In the genomic region with DNA sequence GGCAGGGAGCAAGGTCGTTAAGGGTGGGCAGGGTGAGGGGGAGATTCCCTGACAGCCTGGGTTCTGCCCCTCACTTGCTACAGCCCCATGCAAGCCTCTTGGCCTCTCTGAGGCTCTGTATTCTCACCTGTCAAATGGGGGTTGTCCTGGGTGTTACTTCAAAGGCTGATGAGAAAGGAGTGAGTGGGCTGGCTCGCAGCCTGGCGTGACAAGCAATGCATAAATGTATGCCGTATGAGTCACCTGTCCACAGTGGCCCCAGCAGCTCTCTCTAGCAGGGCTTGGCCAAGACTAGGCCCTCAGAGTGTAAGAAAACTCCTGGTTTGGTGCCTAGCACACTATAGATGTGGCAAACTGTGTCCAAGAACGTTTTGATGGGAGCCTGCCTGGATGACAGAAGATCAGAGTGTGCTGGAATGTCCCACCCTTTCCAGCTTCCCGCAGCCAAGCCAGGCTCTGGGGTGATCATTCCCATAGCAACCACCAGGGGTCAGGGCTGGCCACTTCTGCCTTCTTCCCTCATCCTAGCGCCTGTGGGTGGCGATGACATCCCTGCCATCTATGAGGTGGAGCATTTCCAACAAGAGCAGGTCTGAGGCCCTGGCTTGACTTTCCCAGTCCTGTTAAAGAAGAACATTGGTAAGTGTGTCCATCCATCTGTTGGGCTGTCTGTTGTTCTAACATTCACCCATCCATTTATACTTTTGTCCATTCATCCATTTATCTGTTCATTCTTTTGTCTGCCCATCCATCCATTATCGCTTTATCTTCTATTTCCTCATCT, we compare ENCODE assay signal across 8 cellular contexts. TPM values are rescaled to one million over a fixed set of nuclear protein-coding genes. Genes with fewer than 3 reads are reported as not detected.
DNase-seq lines count a peak whose midpoint lies in the region; ATAC-seq and TF ChIP-seq lines count a peak whose summit lies in the region.

No MANE protein-coding gene starts in this region.

- H3K4me3 ChIP-seq in BLaER1 (no peak overlapping the region), dorsolateral prefrontal cortex (no peak overlapping the region), lung (no peak overlapping the region)

- H3K27me3 ChIP-seq in BLaER1 (no peaks in the 10 kb centered on the region), dorsolateral prefrontal cortex (no peaks in the 10 kb centered on the region), lung (ENCODE audit: control insufficient read depth, insufficient read depth) (no peaks in the 10 kb centered on the region)

- H3K4me2 ChIP-seq in BLaER1, result peak overlapping the region; percentile 62

- DNase-seq in NCI-H510A (lab: John Stamatoyannopoulos, UW) (peak; percentile 54), dorsolateral prefrontal cortex (peak in 9 of 10 donors; percentile 55 to 78 (median 71)), lung (ENCODE audit: low spot score) (peak; percentile 73)
- DNase-seq in activated CD4-positive, alpha-beta T cell treated with anti-CD3 and anti-CD28 coated beads, Interleukin-2, amount 10 ng/mL, durations not matched to agents 7 days and 5 days, result peak; percentile 72
- peak; percentile 72 to 76 for DNase-seq in stimulated activated CD8-positive, alpha-beta memory T cell treated with anti-CD3 and anti-CD28 coated beads, Interleukin-15, amount 100 ng/mL, for 48 hours (ENCODE audit: low read depth in 2 of 2)

- peak; percentile 58 to 98 (median 92) for TF ChIP-seq CTCF in dorsolateral prefrontal cortex (IDR thresholded peaks at IDR 0.05 in 54 of 56, conservative IDR thresholded peaks at IDR 0.05 in 2 of 56; ENCODE audit: low read depth in 1 of 56, partially characterized antibody in 56 of 56)
- peak; percentile 90 for TF ChIP-seq CTCF in lung (IDR thresholded peaks at IDR 0.05; ENCODE audit: control extremely low read depth, extremely low read depth)

- peak overlapping the region; percentile 53 for H3K4me3 Mint-ChIP-seq in activated CD4-positive, alpha-beta T cell treated with anti-CD3 and anti-CD28 coated beads, Interleukin-2, amount 10 ng/mL, durations not matched to agents 7 days and 5 days

- H3K4me1 ChIP-seq in BLaER1 (peaks cover 31% of the 10 kb centered on the region), lung (ENCODE audit: control insufficient read depth in 2 of 2, insufficient read depth in 2 of 2, low read length in 2 of 2) (peaks cover 3 to 6% of the 10 kb centered on the region in 2 donors)

- peak overlapping the region; percentile 92 for H3K27ac Mint-ChIP-seq in activated CD4-positive, alpha-beta T cell treated with anti-CD3 and anti-CD28 coated beads, Interleukin-2, amount 10 ng/mL, durations not matched to agents 7 days and 5 days

- H3K36me3 Mint-ChIP-seq in activated CD4-positive, alpha-beta T cell treated with anti-CD3 and anti-CD28 coated beads, Interleukin-2, amount 10 ng/mL, durations not matched to agents 7 days and 5 days (ENCODE audit: low read depth), result peaks cover 14% of the 10 kb centered on the region

- 21 to 22% methylated on average over 9 of the region's 9 CpGs for WGBS in lung, 2 donors

- ATAC-seq in GM18909 (IDR thresholded peaks at IDR 0.05; ENCODE audit: poor library complexity, unreplicated experiment) (peak; percentile 67), HG03175 (IDR thresholded peaks at IDR 0.05; ENCODE audit: unreplicated experiment) (peak; percentile 65), lung (ENCODE audit: insufficient read depth, low FRiP score) (peak; percentile 80)

- H3K27ac ChIP-seq in BLaER1, result no peak overlapping the region
- no peak overlapping the region for H3K27ac ChIP-seq in dorsolateral prefrontal cortex
- peak overlapping the region in 1 of 2 donors; percentile 15 for H3K27ac ChIP-seq in lung (ENCODE audit: low read depth in 1 of 2, low read length in 1 of 2)

- no peaks in the 10 kb centered on the region for H3K27me3 Mint-ChIP-seq in activated CD4-positive, alpha-beta T cell treated with anti-CD3 and anti-CD28 coated beads, Interleukin-2, amount 10 ng/mL, durations not matched to agents 7 days and 5 days

- intact Hi-C loops in dorsolateral prefrontal cortex (cut with DNase I), result loop anchor here in 1 of 2 donors (2.0 to 5.0 kb wide), 2 partner anchors 58 to 131 kb away; no protein-coding TSS in a partner anchor

- POLR2A ChIA-PET in activated CD4-positive, alpha-beta T cell treated with anti-CD3 and anti-CD28 coated beads, Interleukin-2, amount 10 ng/mL, durations not matched to agents 7 days and 5 days (lab: Charles Lee), result no interaction called here

- CTCF ChIA-PET in activated CD4-positive, alpha-beta T cell treated with anti-CD3 and anti-CD28 coated beads, Interleukin-2, amount 10 ng/mL, durations not matched to agents 7 days and 5 days (lab: Charles Lee), result interaction anchor here (0.7 to 5.3 kb wide), 20 partner anchors 10 to 471 kb away, joined by 3 to 60 read pairs (median 4); partner anchors contain the start of genes ADGRG1 and KATNB1

- H3K4me1 Mint-ChIP-seq in activated CD4-positive, alpha-beta T cell treated with anti-CD3 and anti-CD28 coated beads, Interleukin-2, amount 10 ng/mL, durations not matched to agents 7 days and 5 days, result peaks cover 58% of the 10 kb centered on the region

- H3K9me3 Mint-ChIP-seq in activated CD4-positive, alpha-beta T cell treated with anti-CD3 and anti-CD28 coated beads, Interleukin-2, amount 10 ng/mL, durations not matched to agents 7 days and 5 days, result peaks cover 11% of the 10 kb centered on the region

- H3K36me3 ChIP-seq in BLaER1 (no peaks in the 10 kb centered on the region), lung (ENCODE audit: control insufficient read depth in 2 of 2, insufficient read depth in 2 of 2, low read length in 2 of 2) (no peaks in the 10 kb centered on the region)

- H3K9me3 ChIP-seq in BLaER1, result peaks cover 16% of the 10 kb centered on the region
- no peaks in the 10 kb centered on the region for H3K9me3 ChIP-seq in lung (ENCODE audit: control insufficient read depth in 2 of 2, insufficient read depth in 1 of 2, low read length in 1 of 2)

- no peak overlapping the region for H3K9ac ChIP-seq in BLaER1

- H4K20me1 ChIP-seq in BLaER1, result no peaks in the 10 kb centered on the region

RNA-seq across cellular contexts. Expression of gene ADGRG1, which starts 37.2 kb away (rescaled TPM):
- total RNA-seq in activated CD4-positive, alpha-beta T cell treated with anti-CD3 and anti-CD28 coated beads, Interleukin-2, amount 10 ng/mL, durations not matched to agents 7 days and 5 days, result 1 to 10 TPM; 2.2 to 2.9 TPM
- total RNA-seq in dorsolateral prefrontal cortex (100 to 1,000 TPM in 117 of 120 experiments, 10 to 100 TPM in 3; 82.9 to 344 (median 153) TPM), lung (10 to 100 TPM in 1 of 2 donors, 1 to 10 TPM in 1; 8.8 to 74.4 TPM)
- polyA plus RNA-seq in lung, result 10 to 100 TPM; 18.9 to 37.2 TPM

RNA-seq across cellular contexts. Expression of gene ADGRG5, which starts 48.8 kb away (rescaled TPM):
- total RNA-seq in activated CD4-positive, alpha-beta T cell treated with anti-CD3 and anti-CD28 coated beads, Interleukin-2, amount 10 ng/mL, durations not matched to agents 7 days and 5 days, result 1 to 10 TPM; 5.9 to 6.6 TPM
- total RNA-seq in dorsolateral prefrontal cortex (1 to 10 TPM in 28 of 120 experiments, under 1 TPM in 86, not detected in 6; 0.17 to 2.1 (median 0.69) TPM), lung (1 to 10 TPM in 1 of 2 donors, under 1 TPM in 1; 0.74 to 2.0 TPM)
- polyA plus RNA-seq in lung, result under 1 TPM; 0.43 to 0.52 TPM

RNA-seq across cellular contexts. Expression of gene CCDC102A, which starts 54.9 kb away (rescaled TPM):
- total RNA-seq in activated CD4-positive, alpha-beta T cell treated with anti-CD3 and anti-CD28 coated beads, Interleukin-2, amount 10 ng/mL, durations not matched to agents 7 days and 5 days, result 10 to 100 TPM in 1 of 2 experiments, 1 to 10 TPM in 1; 8.1 to 10.5 TPM
- 1 to 10 TPM in 105 of 120 experiments, under 1 TPM in 15; 0.24 to 5.5 (median 1.8) TPM for total RNA-seq in dorsolateral prefrontal cortex
- total RNA-seq in lung, result 10 to 100 TPM in 1 of 2 donors, 1 to 10 TPM in 1; 9.1 to 14.0 TPM
- 1 to 10 TPM; 3.6 to 4.8 TPM for polyA plus RNA-seq in lung
